ENCODE assay signal across 9 cellular contexts in the genomic region with DNA sequence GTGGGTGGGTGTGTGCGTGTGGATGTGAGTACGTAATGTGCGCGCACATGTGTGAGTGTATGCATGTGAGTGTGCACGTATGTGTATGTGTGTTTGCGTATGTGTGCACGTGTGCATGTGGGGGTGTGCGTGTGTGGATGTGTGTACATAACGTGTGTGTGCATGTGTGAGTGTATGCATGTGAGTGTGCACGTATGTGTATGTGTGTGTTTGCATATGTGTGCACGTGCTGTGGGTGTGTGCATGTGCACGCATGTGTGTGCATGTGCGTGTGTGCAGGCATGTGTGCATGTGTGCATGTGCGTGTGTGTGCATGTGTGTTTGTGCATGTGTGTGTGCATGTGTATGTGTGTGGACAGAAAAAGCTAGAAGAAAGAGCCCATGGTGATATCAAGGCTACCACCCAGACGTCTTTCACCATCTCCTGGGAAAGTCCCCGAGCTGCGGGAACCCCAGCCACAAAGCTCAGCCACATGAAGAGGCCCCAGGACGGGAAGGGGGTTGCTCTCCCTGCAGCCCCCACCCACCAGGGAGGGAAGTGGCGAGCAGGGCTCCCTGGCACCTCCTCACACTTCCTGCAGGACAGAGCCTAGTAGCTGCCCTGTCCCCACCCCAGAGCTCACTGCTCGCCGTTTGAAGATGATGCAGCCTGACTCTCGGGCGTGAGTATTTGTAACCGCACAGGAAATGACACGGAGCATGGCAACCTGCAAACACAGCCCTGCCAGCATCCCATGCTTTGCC.
DNase-seq lines count a peak whose midpoint lies in the region; ATAC-seq and TF ChIP-seq lines count a peak whose summit lies in the region.
"Had no signal": no experiment of that assay in that cellular context is flagged by ENCODE, and none has a peak within 500 bp of the region (broad histone marks: within the 10 kb centered on the region; RNA-seq: fewer than 3 reads in every experiment).

No MANE protein-coding gene starts in this region.

- H3K4me3 Mint-ChIP-seq in type B pancreatic cell, result no peak overlapping the region

- DNase-seq in SJSA1 (ENCODE audit: low read depth in 1 of 2, low spot score in 2 of 2) (peak; percentile 48 to 71), brain microvascular endothelial cell (peak; percentile 49), type B pancreatic cell (ENCODE audit: extremely low spot score, unreplicated experiment) (no peak), transverse colon (no peak), HT-29 (ENCODE audit: low spot score) (no peak), aorta (no peak)

- H3K4me1 Mint-ChIP-seq in type B pancreatic cell (ENCODE audit: unreplicated experiment), result peaks cover 13% of the 10 kb centered on the region

- no peaks in the 10 kb centered on the region for H3K27me3 ChIP-seq in SJSA1 (replicated peaks)
- H3K27me3 ChIP-seq in brain microvascular endothelial cell (replicated peaks), result no peaks in the 10 kb centered on the region
- H3K27me3 ChIP-seq in transverse colon, result peaks cover 9% of the 10 kb centered on the region
- H3K27me3 ChIP-seq in aorta (ENCODE audit: control insufficient read depth in 1 of 2, insufficient read depth in 2 of 2, low read length in 1 of 2), result no peaks in the 10 kb centered on the region

- in situ Hi-C loops in brain microvascular endothelial cell (cut with HindIII; ENCODE audit: low pct_ligation_motif_present, low sequenced_read_pairs), result no loop called here
- in situ Hi-C loops in transverse colon (cut with MboI; ENCODE audit: low pct_ligation_motif_present in 1 of 4, low pct_unique_long_range_greater_than_20kb in 1 of 4, low sequenced_read_pairs in 3 of 4), result loop anchor here in 3 of 4 donors (10.0 kb wide), 1 partner anchor 334 kb away; no protein-coding TSS in a partner anchor

- 78 to 84% methylated on average over 14 to 25 of the region's 25 CpGs for WGBS in transverse colon (ENCODE audit: low coverage in 1 of 2), 2 donors
- WGBS in aorta, 2 donors, result 89 to 90% methylated on average over 25 of the region's 25 CpGs

- peak; percentile 92 for ATAC-seq in GM18909 (IDR thresholded peaks at IDR 0.05; ENCODE audit: poor library complexity, unreplicated experiment)
- ATAC-seq in HG02938 (IDR thresholded peaks at IDR 0.05; ENCODE audit: unreplicated experiment), result peak; percentile 69
- ATAC-seq in aorta (ENCODE audit: low FRiP score), result no peak

- peaks cover 3% of the 10 kb centered on the region for H3K36me3 Mint-ChIP-seq in type B pancreatic cell

- H3K9me3 Mint-ChIP-seq in type B pancreatic cell, result peaks cover 5% of the 10 kb centered on the region

- H3K27me3 Mint-ChIP-seq in type B pancreatic cell, result peaks cover 7% of the 10 kb centered on the region

- no peak for TF ChIP-seq POLR2A in transverse colon (IDR thresholded peaks at IDR 0.05)

- intact Hi-C loops in transverse colon (cut with DNase I; ENCODE audit: low total_unique reads) (loop anchor here (10.0 kb wide), 1 partner anchor 334 kb away; no protein-coding TSS in a partner anchor), aorta (cut with DNase I) (loop anchor here (5.0 kb wide), 2 partner anchors 327 to 332 kb away; no protein-coding TSS in a partner anchor)

- H3K4me1 ChIP-seq in SJSA1 (replicated peaks) (peaks cover 29% of the 10 kb centered on the region), transverse colon (no peaks in the 10 kb centered on the region), aorta (ENCODE audit: control insufficient read depth in 1 of 2, insufficient read depth in 2 of 2, low read length in 2 of 2) (no peaks in the 10 kb centered on the region)

- H3K4me3 ChIP-seq in SJSA1 (no peak overlapping the region), brain microvascular endothelial cell (ENCODE audit: low read depth, low read length) (no peak overlapping the region), transverse colon (no peak overlapping the region), aorta (ENCODE audit: low read length in 2 of 2) (no peak overlapping the region)
- H3K4me3 ChIP-seq: lung had no signal

- TF ChIP-seq EP300 in transverse colon (IDR thresholded peaks at IDR 0.05; ENCODE audit: low read depth), result no peak

- TF ChIP-seq CTCF in brain microvascular endothelial cell (IDR thresholded peaks at IDR 0.05; ENCODE audit: low read depth, low read length, missing control alignments), result no peak
- TF ChIP-seq CTCF in type B pancreatic cell (conservative IDR thresholded peaks at IDR 0.05), result no peak
- TF ChIP-seq CTCF in transverse colon (IDR thresholded peaks at IDR 0.05), result no peak

- no peaks in the 10 kb centered on the region for H3K36me3 ChIP-seq in SJSA1
- no peaks in the 10 kb centered on the region for H3K36me3 ChIP-seq in brain microvascular endothelial cell (replicated peaks)
- H3K36me3 ChIP-seq in transverse colon, result no peaks in the 10 kb centered on the region
- H3K36me3 ChIP-seq in aorta (ENCODE audit: control insufficient read depth in 1 of 2, insufficient read depth in 2 of 2, low read length in 1 of 2), result no peaks in the 10 kb centered on the region

- H3K27ac Mint-ChIP-seq in type B pancreatic cell, result peak overlapping the region; percentile 10

- H3K27ac ChIP-seq in SJSA1, result no peak overlapping the region; the same call in 1 of the 2 replicates
- no peak overlapping the region for H3K27ac ChIP-seq in brain microvascular endothelial cell
- no peak overlapping the region for H3K27ac ChIP-seq in transverse colon
- no peak overlapping the region for H3K27ac ChIP-seq in aorta (ENCODE audit: low read depth in 1 of 2, low read length in 2 of 2)

- peaks cover 5% of the 10 kb centered on the region for H3K9me3 ChIP-seq in SJSA1 (replicated peaks)
- no peaks in the 10 kb centered on the region for H3K9me3 ChIP-seq in transverse colon
- no peaks in the 10 kb centered on the region for H3K9me3 ChIP-seq in aorta (ENCODE audit: control insufficient read depth, low read length)

Comparison
In these comparisons a context has a peak if more than half of its experiments do, and no peak if none do; other contexts are left out.
1. DNase-seq: peak in SJSA1 (2 of 2) and brain microvascular endothelial cell (single experiment); none in type B pancreatic cell (single experiment), transverse colon (single experiment), HT-29 (single experiment) and aorta (0 of 2).